ENCODE assay signal across 15 cellular contexts in genomic region chr11:121328967-121329653, GRCh38. TPM values are rescaled to one million over a fixed set of nuclear protein-coding genes. Genes with fewer than 3 reads are reported as not detected.
DNase-seq lines count a peak whose midpoint lies in the region; ATAC-seq and TF ChIP-seq lines count a peak whose summit lies in the region.
"Had no signal": no experiment of that assay in that cellular context is flagged by ENCODE, and none has a peak within 500 bp of the region (broad histone marks: within the 10 kb centered on the region; RNA-seq: fewer than 3 reads in every experiment).

No MANE protein-coding gene starts in this region.

- no peaks in the 10 kb centered on the region for H3K36me3 Mint-ChIP-seq in activated naive CD8-positive, alpha-beta T cell treated with anti-CD3 and anti-CD28 coated beads, Interleukin-2, amount 50 U/mL, for 24 hours (ENCODE audit: low read depth)
- H3K36me3 Mint-ChIP-seq in osteocyte (ENCODE audit: unreplicated experiment) (no peaks in the 10 kb centered on the region), chondrocyte (ENCODE audit: low read depth) (peaks cover 2% of the 10 kb centered on the region)

- H3K4me3 ChIP-seq in A673 (ENCODE audit: low read depth, low read length, poor library complexity, severe bottlenecking) (no peak overlapping the region), DND-41 (ENCODE audit: low read depth in 1 of 2, low read length in 2 of 2) (peak overlapping the region in 1 of 2 experiments; percentile 30; a peak in 1 of 4 replicates), NB4 (ENCODE audit: low read depth, low read length) (no peak overlapping the region), prostate gland (no peak overlapping the region)
- H3K4me3 ChIP-seq: colonic mucosa, psoas muscle had no signal

- H3K36me3 ChIP-seq in A673 (ENCODE audit: insufficient read depth, low read length, poor library complexity, severe bottlenecking) (no peaks in the 10 kb centered on the region), DND-41 (ENCODE audit: insufficient read depth, low read length) (no peaks in the 10 kb centered on the region), prostate gland (no peaks in the 10 kb centered on the region)
- H3K36me3 ChIP-seq: colonic mucosa had no signal

- H3K9ac ChIP-seq in DND-41 (ENCODE audit: low read depth, low read length), result no peak overlapping the region

- H3K27me3 ChIP-seq in A673 (replicated peaks; ENCODE audit: insufficient read depth, low read depth, low read length, poor library complexity) (peaks cover 26% of the 10 kb centered on the region), DND-41 (ENCODE audit: insufficient read depth, low read length, poor library complexity) (no peaks in the 10 kb centered on the region), prostate gland (replicated peaks; ENCODE audit: insufficient read depth) (no peaks in the 10 kb centered on the region)
- H3K27me3 ChIP-seq: colonic mucosa had no signal

- CTCF ChIA-PET in A673 (lab: Charles Lee) (no interaction called here), HEK293T (lab: Yijun Ruan, JAX) (no interaction called here)

- H3K4me1 Mint-ChIP-seq in activated naive CD8-positive, alpha-beta T cell treated with anti-CD3 and anti-CD28 coated beads, Interleukin-2, amount 50 U/mL, for 24 hours, result peaks cover 3% of the 10 kb centered on the region
- H3K4me1 Mint-ChIP-seq in osteocyte (ENCODE audit: unreplicated experiment) (no peaks in the 10 kb centered on the region), chondrocyte (ENCODE audit: low read depth) (no peaks in the 10 kb centered on the region)

- peak; percentile 47 for ATAC-seq in DND-41 (ENCODE audit: insufficient read depth, low read depth)
- ATAC-seq in activated naive CD8-positive, alpha-beta T cell treated with anti-CD3 and anti-CD28 coated beads, Interleukin-2, amount 50 U/mL, for 24 hours, result peak; percentile 54
- ATAC-seq: psoas muscle, SK-N-SH treated with all-trans-retinoic acid at 6 μM for 48 hours had no signal

- intact Hi-C loops in A673 (cut with micrococcal nuclease; ENCODE audit: unreplicated experiment), result loop anchor here (10.0 kb wide), 1 partner anchor 1176 kb away; no protein-coding TSS in a partner anchor
- intact Hi-C loops in prostate gland (cut with DNase I), result loop anchor here (10.0 kb wide), 1 partner anchor 126 kb away; the partner anchor contains the start of genes SORL1 and SORL1-AS1

- 50% methylated on average over 4 of the region's 4 CpGs for WGBS in prostate gland

- BruUV-seq in A673 (replicated peaks; lab: Mats Ljungman, UMichigan), result no TSS peak

- H2AFZ ChIP-seq in DND-41 (ENCODE audit: low read depth, low read length), result peak overlapping the region; percentile 17; the same call in 1 of the 2 replicates

- H4K20me1 ChIP-seq in DND-41 (ENCODE audit: insufficient read depth, low read length), result no peaks in the 10 kb centered on the region

- H3K27me3 Mint-ChIP-seq in activated naive CD8-positive, alpha-beta T cell treated with anti-CD3 and anti-CD28 coated beads, Interleukin-2, amount 50 U/mL, for 24 hours, result no peaks in the 10 kb centered on the region
- peaks cover 32% of the 10 kb centered on the region for H3K27me3 Mint-ChIP-seq in osteocyte (ENCODE audit: unreplicated experiment)
- peaks cover 22% of the 10 kb centered on the region for H3K27me3 Mint-ChIP-seq in chondrocyte (ENCODE audit: low read depth)

- no peak for TF ChIP-seq CTCF in A673 (conservative IDR thresholded peaks at IDR 0.05; ENCODE audit: low read depth, low read length)
- TF ChIP-seq CTCF in DND-41 (IDR thresholded peaks at IDR 0.05; ENCODE audit: borderline replicate concordance, extremely low read depth, low read length, poor library complexity, severe bottlenecking), result no peak
- no peak for TF ChIP-seq CTCF in NB4 (IDR thresholded peaks at IDR 0.05; ENCODE audit: low read depth, low read length)
- TF ChIP-seq CTCF in prostate gland (IDR thresholded peaks at IDR 0.05), result no peak
- TF ChIP-seq CTCF in osteocyte (IDR thresholded peaks at IDR 0.05), result no peak
- TF ChIP-seq CTCF in chondrocyte (IDR thresholded peaks at IDR 0.05), result no peak

- DNase-seq in A673 (ENCODE audit: low spot score) (peak; percentile 23), DND-41 (peak; percentile 43), NB4 (ENCODE audit: low read depth) (peak; percentile 70), prostate gland (ENCODE audit: low spot score) (no peak), osteocyte (ENCODE audit: extremely low spot score, unreplicated experiment) (no peak), HEK293T (ENCODE audit: extremely low spot score) (no peak), chondrocyte (ENCODE audit: low spot score) (no peak)
- DNase-seq in activated naive CD8-positive, alpha-beta T cell treated with anti-CD3 and anti-CD28 coated beads, Interleukin-2, amount 50 U/mL, for 24 hours, result no peak
- DNase-seq: colonic mucosa, midbrain, MM.1S, psoas muscle had no signal

- POLR2A ChIA-PET in A673 (lab: Charles Lee; ENCODE audit: low non-redundant PET), result no interaction called here
- POLR2A ChIA-PET in HEK293T (lab: Yijun Ruan, JAX), result no interaction called here

- H3K9me3 ChIP-seq in A673 (ENCODE audit: low read depth, low read length, poor library complexity, severe bottlenecking), result no peaks in the 10 kb centered on the region
- H3K9me3 ChIP-seq in DND-41 (ENCODE audit: insufficient read depth, low read length, severe bottlenecking), result no peaks in the 10 kb centered on the region
- H3K9me3 ChIP-seq in prostate gland, result no peaks in the 10 kb centered on the region
- H3K9me3 ChIP-seq: colonic mucosa, psoas muscle had no signal

- H3K9me3 Mint-ChIP-seq in activated naive CD8-positive, alpha-beta T cell treated with anti-CD3 and anti-CD28 coated beads, Interleukin-2, amount 50 U/mL, for 24 hours, result no peaks in the 10 kb centered on the region
- no peaks in the 10 kb centered on the region for H3K9me3 Mint-ChIP-seq in osteocyte (ENCODE audit: unreplicated experiment)
- H3K9me3 Mint-ChIP-seq in chondrocyte (ENCODE audit: low read depth), result no peaks in the 10 kb centered on the region

- H3K4me1 ChIP-seq in A673 (ENCODE audit: insufficient read depth, low read length, poor library complexity, severe bottlenecking) (no peaks in the 10 kb centered on the region), DND-41 (ENCODE audit: insufficient read depth, low read length) (peaks cover 20% of the 10 kb centered on the region), prostate gland (replicated peaks) (no peaks in the 10 kb centered on the region)
- H3K4me1 ChIP-seq: colonic mucosa, psoas muscle had no signal

- no peak overlapping the region for H3K4me3 Mint-ChIP-seq in activated naive CD8-positive, alpha-beta T cell treated with anti-CD3 and anti-CD28 coated beads, Interleukin-2, amount 50 U/mL, for 24 hours
- H3K4me3 Mint-ChIP-seq in osteocyte (ENCODE audit: unreplicated experiment) (no peak overlapping the region), chondrocyte (ENCODE audit: unreplicated experiment) (no peak overlapping the region)

- H3K79me2 ChIP-seq in DND-41 (ENCODE audit: insufficient read depth, low read length), result no peaks in the 10 kb centered on the region

- no peak for TF ChIP-seq POLR2A in NB4 (IDR thresholded peaks at IDR 0.05; ENCODE audit: extremely low read depth, insufficient read length)
- TF ChIP-seq POLR2A in prostate gland (IDR thresholded peaks at IDR 0.05), result no peak

- H3K27ac ChIP-seq in A673 (ENCODE audit: low read depth, low read length, poor library complexity, severe bottlenecking), result no peak overlapping the region
- peak overlapping the region; percentile 53 for H3K27ac ChIP-seq in DND-41 (ENCODE audit: low read length)
- H3K27ac ChIP-seq in prostate gland, result no peak overlapping the region
- H3K27ac ChIP-seq: C4-2B, colonic mucosa, HL-60, psoas muscle had no signal

- peak overlapping the region; percentile 59 for H3K4me2 ChIP-seq in DND-41 (ENCODE audit: insufficient read depth, low read length)

- H3K27ac Mint-ChIP-seq in activated naive CD8-positive, alpha-beta T cell treated with anti-CD3 and anti-CD28 coated beads, Interleukin-2, amount 50 U/mL, for 24 hours, result no peak overlapping the region
- no peak overlapping the region for H3K27ac Mint-ChIP-seq in osteocyte (ENCODE audit: unreplicated experiment)
- no peak overlapping the region for H3K27ac Mint-ChIP-seq in chondrocyte (ENCODE audit: unreplicated experiment)

TF ChIP-seq in HEK293T, 16 proteins besides CTCF, POLR2A, EP300 and RAD21:
- TF ChIP-seq FOXA1 (IDR thresholded peaks at IDR 0.05), result no peak
- no peak for TF ChIP-seq CTBP1 (IDR thresholded peaks at IDR 0.05; ENCODE audit: borderline replicate concordance)
- no peak for TF ChIP-seq SP1 (IDR thresholded peaks at IDR 0.05)
- no peak for TF ChIP-seq ARNT (IDR thresholded peaks at IDR 0.05)
- TF ChIP-seq FOXM1 (IDR thresholded peaks at IDR 0.05; ENCODE audit: borderline replicate concordance), result no peak
- no peak for TF ChIP-seq LEF1 (IDR thresholded peaks at IDR 0.05; ENCODE audit: borderline replicate concordance)
- no peak for TF ChIP-seq PKNOX1 (IDR thresholded peaks at IDR 0.05)
- TF ChIP-seq L3MBTL2 (conservative IDR thresholded peaks at IDR 0.05), result no peak
- no peak for TF ChIP-seq ZNF384 (IDR thresholded peaks at IDR 0.05)
- TF ChIP-seq NFRKB (IDR thresholded peaks at IDR 0.05), result no peak
- TF ChIP-seq ELF4 (IDR thresholded peaks at IDR 0.05), result no peak
- no peak for TF ChIP-seq FOXK2 (IDR thresholded peaks at IDR 0.05)
- no peak for TF ChIP-seq TARDBP (IDR thresholded peaks at IDR 0.05)
- no peak for TF ChIP-seq HDGF (IDR thresholded peaks at IDR 0.05; ENCODE audit: borderline replicate concordance)
- no peak for TF ChIP-seq BHLHE40 (IDR thresholded peaks at IDR 0.05; ENCODE audit: borderline replicate concordance)
- no peak for TF ChIP-seq SUZ12 (IDR thresholded peaks at IDR 0.05)

RNA-seq across cellular contexts. Expression of gene SC5D, which starts 36.5 kb away (rescaled TPM):
- 64.7 and 82.5 TPM in 2 replicates for total RNA-seq in A673 (2021)
- total RNA-seq in prostate gland, result 10 to 100 TPM; 61.6 to 86.6 TPM
- 31.7 and 32.3 TPM in 2 replicates for total RNA-seq in osteocyte
- total RNA-seq in chondrocyte, result 38.9 to 53.4 TPM (median 47.6 TPM) in 3 replicates

Comparison
In these comparisons a context has a peak if more than half of its experiments do, and no peak if none do; other contexts are left out.
1. DNase-seq: peak in A673 (single experiment), DND-41 (single experiment) and NB4 (single experiment); none in activated naive CD8-positive, alpha-beta T cell treated with anti-CD3 and anti-CD28 coated beads, Interleukin-2, amount 50 U/mL, for 24 hours (single experiment), prostate gland (single experiment), osteocyte (single experiment), HEK293T (single experiment) and chondrocyte (single experiment).